7 cellular contexts compared by ENCODE assay signal in the genomic region with DNA sequence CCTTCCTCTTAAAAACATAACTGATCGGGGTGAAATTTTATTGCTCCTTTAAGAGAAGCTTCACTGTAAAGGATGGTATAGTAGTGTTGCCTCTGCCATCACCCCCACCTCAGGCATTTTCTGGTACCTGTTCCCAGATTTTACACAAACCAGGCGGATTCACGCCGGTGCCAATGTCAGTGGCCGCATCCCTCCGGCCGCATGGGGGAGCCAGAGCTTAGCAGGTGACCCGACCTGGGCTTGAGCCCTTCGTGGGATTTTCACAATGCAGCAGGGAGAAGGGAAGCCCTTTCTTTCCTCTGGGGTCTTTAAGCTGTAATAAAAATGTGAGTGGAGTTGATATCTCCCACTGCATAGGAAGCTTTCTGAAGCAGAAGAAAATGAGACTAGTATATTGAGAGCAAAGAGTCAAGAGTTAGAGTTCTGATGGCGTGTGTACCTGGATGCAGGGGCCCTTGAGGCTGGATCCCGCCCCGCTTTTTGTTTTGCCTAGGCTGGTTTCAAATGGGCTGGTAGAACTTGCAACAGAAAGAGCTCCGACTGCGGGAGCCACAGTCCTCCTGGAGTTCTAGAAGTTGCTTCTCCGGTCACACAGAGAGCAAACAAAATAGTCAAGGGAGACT. TPM values are rescaled to one million over a fixed set of nuclear protein-coding genes. Genes with fewer than 3 reads are reported as not detected.
A peak's percentile ranks its signal among the peaks of the same experiment; 100 is the strongest.
DNase-seq lines count a peak whose midpoint lies in the region; ATAC-seq, FAIRE-seq and TF ChIP-seq lines count a peak whose summit lies in the region.

No MANE protein-coding gene starts in this region.

- no peak overlapping the region for H3K27ac Mint-ChIP-seq in MCF 10A (ENCODE audit: low read depth, unreplicated experiment)

- POLR2A ChIA-PET in MCF 10A (lab: Yijun Ruan, JAX): interaction anchor here (0.6 to 3.5 kb wide), 7 partner anchors 10 to 828 kb away, joined by 3 to 15 read pairs (median 5); no protein-coding TSS in a partner anchor

- H2AFZ ChIP-seq in GM23248: no peak overlapping the region

- H3F3A ChIP-seq in GM23248 (ENCODE audit: insufficient read depth): peaks cover 17% of the 10 kb centered on the region; the same call in 1 of the 2 replicates

- 0 out of 2 replicates have a peak, but pooled peaks cover 6% of the 10 kb centered on the region for H3K79me2 ChIP-seq in GM23248 (ENCODE audit: insufficient read depth)

- H3K36me3 ChIP-seq in GM23248 (ENCODE audit: low read depth) (peaks cover 2% of the 10 kb centered on the region; the same call in 1 of the 2 replicates), kidney epithelial cell (ENCODE audit: control insufficient read depth, insufficient read depth, low read length) (peaks cover 3% of the 10 kb centered on the region)

- peaks cover 15% of the 10 kb centered on the region for H3K4me1 ChIP-seq in GM23248 (ENCODE audit: insufficient read depth)

- H3K4me1 Mint-ChIP-seq in MCF 10A (ENCODE audit: insufficient read depth, unreplicated experiment): peaks cover 24% of the 10 kb centered on the region

- peaks cover 10% of the 10 kb centered on the region for H3K36me3 Mint-ChIP-seq in MCF 10A (ENCODE audit: insufficient read depth, unreplicated experiment)

- intact Hi-C loops in MCF 10A (cut with micrococcal nuclease): loop anchor here (1.0 to 10.0 kb wide), 4 partner anchors 77 to 389 kb away; a partner anchor contains a TSS

- no TSS peak for BruUV-seq in MCF 10A (replicated peaks; lab: Mats Ljungman, UMichigan)

- no peak overlapping the region for H3K4me2 ChIP-seq in GM23248 (ENCODE audit: unreplicated experiment)

- DNase-seq in GM23248 (peak; percentile 74), NCI-H226 (peak; percentile 40), MCF 10A (ENCODE audit: unreplicated experiment) (peak; percentile 76), kidney epithelial cell (ENCODE audit: low read depth) (no peak)
- peak; percentile 58 for DNase-seq in stimulated activated naive CD8-positive, alpha-beta T cell treated with anti-CD3 and anti-CD28 coated beads, Interleukin-15, Interleukin-2, amounts not matched to agents 100 U/mL and 50 U/mL, for 24 hours

- no peaks in the 10 kb centered on the region for H3K27me3 ChIP-seq in GM23248 (replicated peaks; ENCODE audit: insufficient read depth)
- H3K27me3 ChIP-seq in kidney epithelial cell (ENCODE audit: control insufficient read depth, insufficient read depth, low read length): no peaks in the 10 kb centered on the region

- H4K20me1 ChIP-seq in GM23248 (ENCODE audit: insufficient read depth): no peaks in the 10 kb centered on the region

- H3K9me2 ChIP-seq in GM23248 (ENCODE audit: insufficient read depth): no peaks in the 10 kb centered on the region

- no peak overlapping the region for H3K4me3 Mint-ChIP-seq in MCF 10A (ENCODE audit: unreplicated experiment)

- no peaks in the 10 kb centered on the region for H3K27me3 Mint-ChIP-seq in MCF 10A (ENCODE audit: insufficient read depth, unreplicated experiment)

- H3K4me3 ChIP-seq in GM23248 (no peak overlapping the region), kidney epithelial cell (ENCODE audit: low read depth, low read length) (no peak overlapping the region)

- no peak overlapping the region for H3K9ac ChIP-seq in GM23248

- no peak overlapping the region for H3K27ac ChIP-seq in GM23248

- FAIRE-seq in G401.6 (lab: Jason Lieb, UNC): peak; percentile 90

- no peaks in the 10 kb centered on the region for H3K9me3 ChIP-seq in GM23248 (ENCODE audit: low read depth)

- in situ Hi-C loops in GM23248 (cut with MboI): loop anchor here (25.0 kb wide), 1 partner anchor 374 kb away; no protein-coding TSS in a partner anchor

- CTCF ChIA-PET in MCF 10A (lab: Yijun Ruan, JAX): interaction anchor here (0.5 to 9.8 kb wide), 66 partner anchors 9 to 1454 kb away, joined by 3 to 213 read pairs (median 5); no protein-coding TSS in a partner anchor

- peak; percentile 61 for ATAC-seq in stimulated activated naive CD8-positive, alpha-beta T cell treated with anti-CD3 and anti-CD28 coated beads, Interleukin-15, Interleukin-2, amounts not matched to agents 100 U/mL and 50 U/mL, for 24 hours
- ATAC-seq in GM21447 (IDR thresholded peaks at IDR 0.05; ENCODE audit: unreplicated experiment): no peak

- WGBS in GM23248 (ENCODE audit: low coverage in 1 of 2, low lambda C conversion rate in 2 of 2, missing lambda C conversion rate in 2 of 2), 2 experiments: 55% methylated on average over 15 of the region's 15 CpGs

- H3K9me3 Mint-ChIP-seq in MCF 10A (ENCODE audit: unreplicated experiment): no peaks in the 10 kb centered on the region

- peak; percentile 89 for TF ChIP-seq CTCF in MCF 10A (IDR thresholded peaks at IDR 0.05; ENCODE audit: unreplicated experiment)
- peak; percentile 95 for TF ChIP-seq CTCF in kidney epithelial cell (IDR thresholded peaks at IDR 0.05; ENCODE audit: insufficient read depth, low read length, poor library complexity, severe bottlenecking)

RNA-seq across cellular contexts. Expression of a gene that starts 59.4 kb away (rescaled TPM):
- 83.5 and 86.1 TPM in 2 replicates for total RNA-seq in GM23248 (2014; rRNA removed; shearing (Covaris generic))
- polyA plus RNA-seq in GM23248 (2016; fragmentation: Nextera tagmentation; extraction: Ambion mirVana): 47.6 and 50.8 TPM in 2 replicates
- total RNA-seq in MCF 10A (2022) (101 and 126 TPM in 2 replicates), kidney epithelial cell (84.5 and 124 TPM in 2 replicates)
